ENCODE assay signal across 1 cellular context in the genomic region with DNA sequence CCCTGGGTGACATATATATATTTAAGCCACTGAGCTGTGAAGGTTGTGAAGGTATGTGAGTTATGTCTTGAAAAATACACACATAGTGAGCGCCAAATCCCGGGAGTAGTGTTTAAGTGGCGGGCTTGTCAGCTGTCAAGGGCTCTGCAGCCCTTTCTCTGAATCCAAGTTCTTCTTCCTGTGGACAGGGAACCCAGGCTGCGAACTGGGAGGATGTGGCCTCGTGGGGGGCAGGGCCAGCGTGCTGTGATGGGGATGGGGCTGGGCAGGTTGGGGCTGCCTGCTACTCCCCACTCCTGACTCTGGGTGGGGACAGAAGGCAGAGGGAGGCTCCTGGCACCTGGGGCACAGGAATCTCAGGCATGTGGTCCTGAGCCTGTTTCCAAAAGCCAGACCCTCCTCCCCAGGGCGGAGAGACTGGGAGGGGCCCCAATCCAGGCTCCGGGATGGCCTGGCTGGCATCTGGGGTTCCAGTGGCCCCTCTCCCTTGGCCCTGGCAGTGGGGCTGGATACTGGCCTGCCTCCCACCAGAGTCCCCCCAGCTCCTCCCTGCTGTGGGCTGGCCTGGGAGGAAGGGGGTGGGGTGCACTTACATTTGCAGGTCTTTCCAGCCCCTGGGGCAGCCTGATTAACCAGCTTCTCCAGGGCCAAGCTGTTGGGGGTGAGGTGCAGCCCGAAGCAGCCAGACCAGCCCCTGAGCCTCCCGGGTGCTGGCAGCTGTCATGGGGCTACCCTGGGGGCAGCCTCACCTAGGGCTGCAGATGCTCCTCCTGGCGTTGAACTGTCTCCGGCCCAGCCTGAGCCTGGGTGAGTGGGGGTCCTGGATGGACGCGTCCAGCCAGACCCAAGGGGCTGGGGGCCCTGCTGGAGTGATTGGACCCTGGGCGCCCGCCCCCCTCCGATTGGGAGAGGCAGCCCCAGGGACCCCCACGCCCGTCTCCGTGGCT.
TF ChIP-seq lines count a peak whose summit lies in the region.

A gene (plus strand): TSS at position 622 of the 947 bp plus-strand sequence. CDS start 101 bp downstream, at position 723.

TF ChIP-seq in SK-N-SH, 30 proteins besides CTCF, POLR2A, EP300 and RAD21 (continued from another document):
- TF ChIP-seq ELF1 (IDR thresholded peaks at IDR 0.05) (no peak), FOXM1 (IDR thresholded peaks at IDR 0.05; ENCODE audit: low read depth) (no peak), FOSL2 (IDR thresholded peaks at IDR 0.05; ENCODE audit: borderline replicate concordance, low read depth) (no peak), RCOR1 (IDR thresholded peaks at IDR 0.05; ENCODE audit: low read length) (no peak), MEF2A (IDR thresholded peaks at IDR 0.05; ENCODE audit: borderline replicate concordance, low read depth) (no peak), RFX5 (IDR thresholded peaks at IDR 0.05; ENCODE audit: low read length) (no peak), TCF12 (IDR thresholded peaks at IDR 0.05) (no peak), TEAD4 (IDR thresholded peaks at IDR 0.05; ENCODE audit: borderline replicate concordance, insufficient read depth) (no peak)
- TF ChIP-seq, protein P1, sequence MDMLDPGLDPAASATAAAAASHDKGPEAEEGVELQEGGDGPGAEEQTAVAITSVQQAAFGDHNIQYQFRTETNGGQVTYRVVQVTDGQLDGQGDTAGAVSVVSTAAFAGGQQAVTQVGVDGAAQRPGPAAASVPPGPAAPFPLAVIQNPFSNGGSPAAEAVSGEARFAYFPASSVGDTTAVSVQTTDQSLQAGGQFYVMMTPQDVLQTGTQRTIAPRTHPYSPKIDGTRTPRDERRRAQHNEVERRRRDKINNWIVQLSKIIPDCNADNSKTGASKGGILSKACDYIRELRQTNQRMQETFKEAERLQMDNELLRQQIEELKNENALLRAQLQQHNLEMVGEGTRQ (IDR thresholded peaks at IDR 0.05; ENCODE audit: borderline replicate concordance, low read depth, low read length) = no peak
- TF ChIP-seq, protein P2, sequence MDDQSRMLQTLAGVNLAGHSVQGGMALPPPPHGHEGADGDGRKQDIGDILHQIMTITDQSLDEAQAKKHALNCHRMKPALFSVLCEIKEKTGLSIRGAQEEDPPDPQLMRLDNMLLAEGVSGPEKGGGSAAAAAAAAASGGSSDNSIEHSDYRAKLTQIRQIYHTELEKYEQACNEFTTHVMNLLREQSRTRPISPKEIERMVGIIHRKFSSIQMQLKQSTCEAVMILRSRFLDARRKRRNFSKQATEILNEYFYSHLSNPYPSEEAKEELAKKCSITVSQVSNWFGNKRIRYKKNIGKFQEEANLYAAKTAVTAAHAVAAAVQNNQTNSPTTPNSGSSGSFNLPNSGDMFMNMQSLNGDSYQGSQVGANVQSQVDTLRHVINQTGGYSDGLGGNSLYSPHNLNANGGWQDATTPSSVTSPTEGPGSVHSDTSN (IDR thresholded peaks at IDR 0.05) = no peak
- TF ChIP-seq, protein P3, sequence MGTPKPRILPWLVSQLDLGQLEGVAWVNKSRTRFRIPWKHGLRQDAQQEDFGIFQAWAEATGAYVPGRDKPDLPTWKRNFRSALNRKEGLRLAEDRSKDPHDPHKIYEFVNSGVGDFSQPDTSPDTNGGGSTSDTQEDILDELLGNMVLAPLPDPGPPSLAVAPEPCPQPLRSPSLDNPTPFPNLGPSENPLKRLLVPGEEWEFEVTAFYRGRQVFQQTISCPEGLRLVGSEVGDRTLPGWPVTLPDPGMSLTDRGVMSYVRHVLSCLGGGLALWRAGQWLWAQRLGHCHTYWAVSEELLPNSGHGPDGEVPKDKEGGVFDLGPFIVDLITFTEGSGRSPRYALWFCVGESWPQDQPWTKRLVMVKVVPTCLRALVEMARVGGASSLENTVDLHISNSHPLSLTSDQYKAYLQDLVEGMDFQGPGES (IDR thresholded peaks at IDR 0.05; ENCODE audit: low read depth, low read length) = no peak
- TF ChIP-seq, protein P4, sequence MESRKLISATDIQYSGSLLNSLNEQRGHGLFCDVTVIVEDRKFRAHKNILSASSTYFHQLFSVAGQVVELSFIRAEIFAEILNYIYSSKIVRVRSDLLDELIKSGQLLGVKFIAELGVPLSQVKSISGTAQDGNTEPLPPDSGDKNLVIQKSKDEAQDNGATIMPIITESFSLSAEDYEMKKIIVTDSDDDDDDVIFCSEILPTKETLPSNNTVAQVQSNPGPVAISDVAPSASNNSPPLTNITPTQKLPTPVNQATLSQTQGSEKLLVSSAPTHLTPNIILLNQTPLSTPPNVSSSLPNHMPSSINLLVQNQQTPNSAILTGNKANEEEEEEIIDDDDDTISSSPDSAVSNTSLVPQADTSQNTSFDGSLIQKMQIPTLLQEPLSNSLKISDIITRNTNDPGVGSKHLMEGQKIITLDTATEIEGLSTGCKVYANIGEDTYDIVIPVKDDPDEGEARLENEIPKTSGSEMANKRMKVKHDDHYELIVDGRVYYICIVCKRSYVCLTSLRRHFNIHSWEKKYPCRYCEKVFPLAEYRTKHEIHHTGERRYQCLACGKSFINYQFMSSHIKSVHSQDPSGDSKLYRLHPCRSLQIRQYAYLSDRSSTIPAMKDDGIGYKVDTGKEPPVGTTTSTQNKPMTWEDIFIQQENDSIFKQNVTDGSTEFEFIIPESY (IDR thresholded peaks at IDR 0.05; ENCODE audit: borderline replicate concordance, low read depth) = no peak
- TF ChIP-seq, protein P5, sequence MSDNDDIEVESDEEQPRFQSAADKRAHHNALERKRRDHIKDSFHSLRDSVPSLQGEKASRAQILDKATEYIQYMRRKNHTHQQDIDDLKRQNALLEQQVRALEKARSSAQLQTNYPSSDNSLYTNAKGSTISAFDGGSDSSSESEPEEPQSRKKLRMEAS (IDR thresholded peaks at IDR 0.05; ENCODE audit: low read depth) = no peak
